Comparison of ENCODE assay signal across 21 cellular contexts in genomic region chr14:95651028-95651427, GRCh38. TPM values are rescaled to one million over a fixed set of nuclear protein-coding genes. Genes with fewer than 3 reads are reported as not detected.
DNase-seq lines count a peak whose midpoint lies in the region; ATAC-seq, FAIRE-seq and TF ChIP-seq lines count a peak whose summit lies in the region.
"Had no signal": no experiment of that assay in that cellular context is flagged by ENCODE, and none has a peak within 500 bp of the region (broad histone marks: within the 10 kb centered on the region; RNA-seq: fewer than 3 reads in every experiment).

No MANE protein-coding gene starts in this region.

- intact Hi-C loops in K562 (cut with micrococcal nuclease) = no loop called here

- H3K27me3 Mint-ChIP-seq in neural progenitor cell (ENCODE audit: insufficient read depth, low read depth) = peaks cover 6% of the 10 kb centered on the region
- H3K27me3 Mint-ChIP-seq in activated CD4-positive, alpha-beta T cell treated with anti-CD3 and anti-CD28 coated beads, Interleukin-2, amount 10 ng/mL, durations not matched to agents 7 days and 5 days = no peaks in the 10 kb centered on the region
- peaks cover 14 to 41% of the 10 kb centered on the region in 2 donors for H3K27me3 Mint-ChIP-seq in natural killer cell treated with Interleukin-12 subunit alpha and Interleukin-12 subunit beta and Interleukin-15 and Interleukin-18, amount 100 ng/mL, for 72 hours
- peaks cover 13% of the 10 kb centered on the region for H3K27me3 Mint-ChIP-seq in endothelial cell (ENCODE audit: unreplicated experiment)

- H3K9me1 ChIP-seq in K562 (ENCODE audit: control insufficient read depth, insufficient read depth, low read length) = no peaks in the 10 kb centered on the region

- H3K9ac ChIP-seq in K562 (ENCODE audit: insufficient read depth in 1 of 2, low read depth in 2 of 2, low read length in 2 of 2) (no peak overlapping the region), neural progenitor cell (no peak overlapping the region)

- CTCF ChIA-PET in HEK293 (lab: Yijun Ruan, JAX) (interaction anchor here (0.7 kb wide), 1 partner anchor 1035 kb away, joined by 3 read pairs; no protein-coding TSS in a partner anchor), K562 (lab: Yijun Ruan, JAX; ENCODE audit: low intra/inter-chr PET ratio) (no interaction called here)
- CTCF ChIA-PET in activated CD4-positive, alpha-beta T cell treated with anti-CD3 and anti-CD28 coated beads, Interleukin-2, amount 10 ng/mL, durations not matched to agents 7 days and 5 days (lab: Charles Lee) = no interaction called here

- H3K9me3 Mint-ChIP-seq in neural progenitor cell = no peaks in the 10 kb centered on the region
- H3K9me3 Mint-ChIP-seq in activated CD4-positive, alpha-beta T cell treated with anti-CD3 and anti-CD28 coated beads, Interleukin-2, amount 10 ng/mL, durations not matched to agents 7 days and 5 days = no peaks in the 10 kb centered on the region
- no peaks in the 10 kb centered on the region for H3K9me3 Mint-ChIP-seq in natural killer cell treated with Interleukin-12 subunit alpha and Interleukin-12 subunit beta and Interleukin-15 and Interleukin-18, amount 100 ng/mL, for 72 hours
- no peaks in the 10 kb centered on the region for H3K9me3 Mint-ChIP-seq in endothelial cell (ENCODE audit: unreplicated experiment)
- H3K9me3 Mint-ChIP-seq: CD8-positive, alpha-beta T cell had no signal

- no peak for ATAC-seq in K562
- no peak for ATAC-seq in natural killer cell treated with Interleukin-12 subunit alpha and Interleukin-12 subunit beta and Interleukin-15 and Interleukin-18, amount 100 ng/mL, for 72 hours
- ATAC-seq: CD8-positive, alpha-beta T cell had no signal

- H3K36me3 ChIP-seq in HEK293 (ENCODE audit: control insufficient read depth in 2 of 2, insufficient read depth in 1 of 2, low read length in 2 of 2) (no peaks in the 10 kb centered on the region), K562 (ENCODE audit: control insufficient read depth, insufficient read depth, low read length) (no peaks in the 10 kb centered on the region), neural progenitor cell (no peaks in the 10 kb centered on the region)
- H3K36me3 ChIP-seq: MG63 had no signal

- TF ChIP-seq RAD21 in K562 (CRISPR knock-in tag; conservative IDR thresholded peaks at IDR 0.05 in 1 of 2, IDR thresholded peaks at IDR 0.05 in 1 of 2) = no peak

- H3K27me3 ChIP-seq in K562 (ENCODE audit: control insufficient read depth in 2 of 2, insufficient read depth in 2 of 2, low read length in 2 of 2) (no peaks in the 10 kb centered on the region; a peak in 1 of 5 replicates), neural progenitor cell (no peaks in the 10 kb centered on the region)
- H3K27me3 ChIP-seq: MG63 had no signal

- no peaks in the 10 kb centered on the region for H3F3A ChIP-seq in neural progenitor cell (ENCODE audit: low read depth)

- no peaks in the 10 kb centered on the region for H3K36me3 Mint-ChIP-seq in neural progenitor cell
- no peaks in the 10 kb centered on the region for H3K36me3 Mint-ChIP-seq in activated CD4-positive, alpha-beta T cell treated with anti-CD3 and anti-CD28 coated beads, Interleukin-2, amount 10 ng/mL, durations not matched to agents 7 days and 5 days (ENCODE audit: low read depth)
- H3K36me3 Mint-ChIP-seq in natural killer cell treated with Interleukin-12 subunit alpha and Interleukin-12 subunit beta and Interleukin-15 and Interleukin-18, amount 100 ng/mL, for 72 hours = no peaks in the 10 kb centered on the region
- no peaks in the 10 kb centered on the region for H3K36me3 Mint-ChIP-seq in endothelial cell (ENCODE audit: low read depth, unreplicated experiment)
- H3K36me3 Mint-ChIP-seq: CD8-positive, alpha-beta T cell had no signal

- H3K9me3 ChIP-seq in HEK293 (ENCODE audit: control insufficient read depth, insufficient read depth, low read depth, low read length) = no peaks in the 10 kb centered on the region
- no peaks in the 10 kb centered on the region for H3K9me3 ChIP-seq in K562 (replicated peaks; ENCODE audit: control insufficient read depth, insufficient read depth, low read depth, low read length)
- no peaks in the 10 kb centered on the region for H3K9me3 ChIP-seq in neural progenitor cell (ENCODE audit: low read depth)
- H3K9me3 ChIP-seq: MG63 had no signal

- BruUV-seq in K562 (replicated peaks; lab: Mats Ljungman, UMichigan) = no TSS peak

- FAIRE-seq in K562 (lab: Jason Lieb, UNC) = no peak
- FAIRE-seq: GM12891 had no signal

- no peak for TF ChIP-seq POLR2A in K562 (conservative IDR thresholded peaks at IDR 0.05)

- POLR2A ChIA-PET in HEK293 (lab: Yijun Ruan, JAX) (no interaction called here), K562 (lab: Yijun Ruan, JAX) (no interaction called here)
- POLR2A ChIA-PET in activated CD4-positive, alpha-beta T cell treated with anti-CD3 and anti-CD28 coated beads, Interleukin-2, amount 10 ng/mL, durations not matched to agents 7 days and 5 days (lab: Charles Lee) = no interaction called here

- no peak overlapping the region for H3K4me3 ChIP-seq in HEK293 (ENCODE audit: low read depth, low read length)
- no peak overlapping the region for H3K4me3 ChIP-seq in K562
- H3K4me3 ChIP-seq in neural progenitor cell = no peak overlapping the region
- H3K4me3 ChIP-seq: MG63, PC-9 had no signal

- H4K20me1 ChIP-seq in K562 (replicated peaks; ENCODE audit: control insufficient read depth, insufficient read depth, low read length) = no peaks in the 10 kb centered on the region; the same call in 1 of the 2 replicates
- H4K20me1 ChIP-seq in neural progenitor cell (ENCODE audit: low read depth) = no peaks in the 10 kb centered on the region

- H3K27ac ChIP-seq in HEK293 (ENCODE audit: extremely low read depth, low read depth, low read length) (no peak overlapping the region), K562 (ENCODE audit: extremely low read depth, low read depth, low read length) (no peak overlapping the region), neural progenitor cell (no peak overlapping the region)
- H3K27ac ChIP-seq: PC-9 had no signal

- H3K4me1 ChIP-seq in HEK293 (ENCODE audit: control insufficient read depth, insufficient read depth, low read length) (peaks cover 8% of the 10 kb centered on the region), K562 (replicated peaks in 1 of 2; ENCODE audit: control insufficient read depth in 2 of 2, insufficient read depth in 2 of 2, low read length in 2 of 2) (no peaks in the 10 kb centered on the region), neural progenitor cell (peaks cover 9% of the 10 kb centered on the region)

- no peak overlapping the region for H3K4me3 Mint-ChIP-seq in neural progenitor cell
- no peak overlapping the region for H3K4me3 Mint-ChIP-seq in activated CD4-positive, alpha-beta T cell treated with anti-CD3 and anti-CD28 coated beads, Interleukin-2, amount 10 ng/mL, durations not matched to agents 7 days and 5 days
- H3K4me3 Mint-ChIP-seq in natural killer cell treated with Interleukin-12 subunit alpha and Interleukin-12 subunit beta and Interleukin-15 and Interleukin-18, amount 100 ng/mL, for 72 hours = no peak overlapping the region
- no peak overlapping the region for H3K4me3 Mint-ChIP-seq in endothelial cell (ENCODE audit: unreplicated experiment)
- H3K4me3 Mint-ChIP-seq: CD8-positive, alpha-beta T cell had no signal

- no peak overlapping the region for H3K27ac Mint-ChIP-seq in neural progenitor cell
- H3K27ac Mint-ChIP-seq in activated CD4-positive, alpha-beta T cell treated with anti-CD3 and anti-CD28 coated beads, Interleukin-2, amount 10 ng/mL, durations not matched to agents 7 days and 5 days = no peak overlapping the region
- H3K27ac Mint-ChIP-seq in natural killer cell treated with Interleukin-12 subunit alpha and Interleukin-12 subunit beta and Interleukin-15 and Interleukin-18, amount 100 ng/mL, for 72 hours = no peak overlapping the region
- no peak overlapping the region for H3K27ac Mint-ChIP-seq in endothelial cell (ENCODE audit: unreplicated experiment)
- H3K27ac Mint-ChIP-seq: CD8-positive, alpha-beta T cell had no signal

- no peak for DNase-seq in K562 (ENCODE audit: extremely low read depth in 1 of 4, low spot score in 3 of 4)
- no peak for DNase-seq in neural progenitor cell (ENCODE audit: low spot score)
- DNase-seq in activated CD4-positive, alpha-beta T cell treated with anti-CD3 and anti-CD28 coated beads, Interleukin-2, amount 10 ng/mL, durations not matched to agents 7 days and 5 days = no peak
- no peak for DNase-seq in NCI-H2171 (lab: John Stamatoyannopoulos, UW)
- no peak for DNase-seq in natural killer cell treated with Interleukin-12 subunit alpha and Interleukin-12 subunit beta and Interleukin-15 and Interleukin-18, amount 100 ng/mL, for 72 hours (ENCODE audit: low spot score)
- no peak for DNase-seq in endothelial cell (ENCODE audit: low spot score)
- DNase-seq: C1 segment of cervical spinal cord; CD8-positive, alpha-beta T cell; DND-41; Kasumi-1; MG63; NCI-H1694 treated with DMSO at 0.1 percent for 48 hours; NCI-H446 treated with DMSO at 0.1 percent for 48 hours; NCI-H526 treated with DMSO at 0.1 percent for 48 hours; PC-9; RPMI8226; SHP77 had no signal

- H3K79me2 ChIP-seq in K562 (ENCODE audit: control insufficient read depth, insufficient read depth, low read length) = no peaks in the 10 kb centered on the region
- H3K79me2 ChIP-seq in neural progenitor cell (ENCODE audit: low read depth) = no peaks in the 10 kb centered on the region

- in situ Hi-C loops in K562 (cut with MboI) = no loop called here

- TF ChIP-seq CTCF in HEK293 (tag by site-specific recombination; IDR thresholded peaks at IDR 0.05) = no peak
- no peak for TF ChIP-seq CTCF in K562 (IDR thresholded peaks at IDR 0.05 in 2 of 3, conservative IDR thresholded peaks at IDR 0.05 in 1 of 3; ENCODE audit: insufficient read depth in 2 of 3, low read depth in 1 of 3, low read length in 3 of 3)
- no peak for TF ChIP-seq CTCF in neural progenitor cell (IDR thresholded peaks at IDR 0.05)
- TF ChIP-seq CTCF in endothelial cell (IDR thresholded peaks at IDR 0.05; ENCODE audit: unreplicated experiment) = no peak

- H2AFZ ChIP-seq in K562 (ENCODE audit: low read depth, low read length) = no peak overlapping the region
- H2AFZ ChIP-seq in neural progenitor cell (replicated peaks) = peak overlapping the region; percentile 50
- H2AFZ ChIP-seq: PC-9 had no signal

- 6% methylated on average over 4 of the region's 7 CpGs for WGBS in K562 (ENCODE audit: insufficient coverage, low coverage, missing lambda C conversion rate)

- no peak for TF ChIP-seq EP300 in K562 (IDR thresholded peaks at IDR 0.05; ENCODE audit: low read length)

- H3K4me1 Mint-ChIP-seq in neural progenitor cell (no peaks in the 10 kb centered on the region), endothelial cell (ENCODE audit: unreplicated experiment) (peaks cover 14% of the 10 kb centered on the region)
- H3K4me1 Mint-ChIP-seq in activated CD4-positive, alpha-beta T cell treated with anti-CD3 and anti-CD28 coated beads, Interleukin-2, amount 10 ng/mL, durations not matched to agents 7 days and 5 days = peaks cover 5% of the 10 kb centered on the region
- no peaks in the 10 kb centered on the region for H3K4me1 Mint-ChIP-seq in natural killer cell treated with Interleukin-12 subunit alpha and Interleukin-12 subunit beta and Interleukin-15 and Interleukin-18, amount 100 ng/mL, for 72 hours (ENCODE audit: low read depth in 2 of 2)

- H3K4me2 ChIP-seq in K562 (ENCODE audit: insufficient read depth, low read length) (no peak overlapping the region), neural progenitor cell (no peak overlapping the region)
- H3K4me2 ChIP-seq: PC-9 had no signal

RNA-seq across cellular contexts. Expression of gene TCL1B, which starts 35.2 kb away (rescaled TPM):
- total RNA-seq in K562 (2011; cell fraction: chromatin; rRNA removed; ENCODE audit: low replicate concordance) = not detected in 2 replicates
- not detected in 2 replicates for total RNA-seq in K562 (2011; cell fraction: nucleolus; rRNA removed)
- total RNA-seq in K562 (2011; cell fraction: nucleoplasm; rRNA removed) = 0.53 TPM in 1 of 2 replicates, not detected in the other
- not detected in 2 replicates for total RNA-seq in K562 (2014; rRNA removed)
- total RNA-seq in K562 (2014; rRNA removed; fragmentation: Illumina TruSeq; extraction: Trizol) = not detected in 2 replicates
- total RNA-seq in K562 (2015; rRNA removed; fragmentation: Illumina TruSeq; extraction: Trizol) = not detected in 2 replicates
- total RNA-seq in K562 (2021) = not detected in 2 replicates
- not detected in 2 replicates for polyA plus RNA-seq in K562 (2011; rRNA removed)
- not detected in 2 replicates for polyA plus RNA-seq in K562 (2011; cell fraction: cytosol; rRNA removed)
- polyA plus RNA-seq in K562 (2011; cell fraction: nucleus; rRNA removed) = not detected in 2 replicates
- not detected in 2 replicates for polyA plus RNA-seq in K562 (2012)
- not detected in 2 replicates for polyA plus RNA-seq in K562 (2014; fragmentation: Illumina TruSeq; extraction: Trizol)
- polyA plus RNA-seq in K562 (2014; fragmentation: Nextera tagmentation; extraction: Ambion mirVana) = not detected
- not detected in 2 replicates for polyA plus RNA-seq in K562 (2014; rRNA removed)
- polyA minus RNA-seq in K562 (2011; rRNA and poly(A)+ RNA removed) = not detected in 2 replicates
- polyA minus RNA-seq in K562 (2011; cell fraction: cytosol; rRNA and poly(A)+ RNA removed) = not detected in 2 replicates
- not detected in 2 replicates for polyA minus RNA-seq in K562 (2011; cell fraction: nucleus; rRNA and poly(A)+ RNA removed)
- total RNA-seq in neural progenitor cell (ENCODE audit: low replicate concordance) = 0.12 TPM in 1 of 2 replicates, not detected in the other
- not detected for total RNA-seq in activated CD4-positive, alpha-beta T cell treated with anti-CD3 and anti-CD28 coated beads, Interleukin-2, amount 10 ng/mL, durations not matched to agents 7 days and 5 days
- total RNA-seq in natural killer cell treated with Interleukin-12 subunit alpha and Interleukin-12 subunit beta and Interleukin-15 and Interleukin-18, amount 100 ng/mL, for 72 hours = not detected
- not detected for total RNA-seq in endothelial cell (ENCODE audit: unreplicated experiment)
- total RNA-seq: CD8-positive, alpha-beta T cell; G401; H4; PC-9 had no signal
